1 cellular context compared by ENCODE assay signal in the genomic region with DNA sequence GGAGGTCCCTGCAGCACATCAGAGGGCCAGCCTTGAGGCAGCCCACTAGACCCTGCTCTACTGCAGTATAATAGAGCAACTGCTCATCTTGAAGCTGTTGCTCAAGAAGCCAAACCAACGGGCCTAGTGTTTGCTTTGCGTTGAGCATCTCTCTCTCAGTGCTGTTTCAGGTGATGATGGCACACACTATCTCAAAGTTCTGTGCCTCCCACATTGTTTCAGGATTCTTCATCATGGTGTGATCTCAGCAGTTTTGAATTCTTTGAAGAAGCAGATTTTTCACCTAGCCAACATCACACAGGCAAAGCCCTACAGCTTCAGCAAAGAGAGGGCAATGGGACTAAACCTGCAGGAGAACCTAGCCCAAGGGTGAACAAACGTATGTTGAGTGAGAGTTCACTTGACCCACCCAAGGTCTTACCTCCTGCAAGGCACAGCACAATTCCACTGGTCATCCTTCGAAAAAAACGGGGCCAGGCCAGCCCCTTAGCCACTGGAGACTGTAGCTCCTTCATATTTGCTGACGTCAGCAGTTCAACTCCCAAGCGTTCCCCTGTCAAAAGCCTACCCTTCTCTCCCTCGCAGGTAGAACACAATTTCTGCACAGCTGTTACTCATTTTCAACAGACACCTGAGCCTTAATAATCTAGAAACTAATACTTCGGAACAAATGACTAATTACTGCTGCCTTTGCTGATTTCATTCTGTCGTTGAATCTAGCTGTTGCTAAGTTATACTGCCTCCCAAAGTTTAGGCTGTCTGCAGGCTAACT.
A peak's percentile ranks its signal among the peaks of the same experiment; 100 is the strongest.
TF ChIP-seq lines count a peak whose summit lies in the region.

No MANE protein-coding gene starts in this region.

TF ChIP-seq in H1, 55 proteins besides CTCF, POLR2A, EP300 and RAD21:
- TF ChIP-seq MAFK (IDR thresholded peaks at IDR 0.05; ENCODE audit: low read depth, low read length), result peak; percentile 94
- no peak for TF ChIP-seq EZH2 (IDR thresholded peaks at IDR 0.05; ENCODE audit: low read depth, low read length, severe bottlenecking)
- no peak for TF ChIP-seq RNF2 (IDR thresholded peaks at IDR 0.05; ENCODE audit: borderline replicate concordance, low read depth, low read length, missing control alignments, poor library complexity, severe bottlenecking)
- no peak for TF ChIP-seq GABPA (IDR thresholded peaks at IDR 0.05; ENCODE audit: borderline replicate concordance, insufficient read depth, low read length)
- TF ChIP-seq SRF (IDR thresholded peaks at IDR 0.05; ENCODE audit: low read depth, low read length), result no peak
